6 cellular contexts compared by ENCODE assay signal in the genomic region with DNA sequence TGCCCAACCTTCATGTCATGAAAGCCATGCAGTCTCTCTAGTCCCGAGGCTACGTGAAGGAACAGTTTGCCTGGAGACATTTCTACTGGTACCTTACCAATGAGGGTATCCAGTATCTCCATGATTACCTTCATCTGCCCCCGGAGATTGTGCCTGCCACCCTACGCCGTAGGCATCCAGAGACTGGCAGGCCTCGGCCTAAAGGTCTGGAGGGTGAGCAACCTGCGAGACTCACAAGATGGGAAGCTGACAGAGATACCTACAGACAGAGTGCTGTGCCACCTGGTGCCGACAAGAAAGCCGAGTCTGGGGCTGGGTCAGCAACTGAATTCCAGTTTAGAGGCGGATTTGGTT. TPM values are rescaled to one million over a fixed set of nuclear protein-coding genes. Genes with fewer than 3 reads are reported as not detected.
DNase-seq lines count a peak whose midpoint lies in the region; ATAC-seq and TF ChIP-seq lines count a peak whose summit lies in the region.
"Not testable (repeated sequence)": the region's sequence is repeated elsewhere in the genome, so short reads cannot be mapped to it uniquely, and the experiment has no call there.

No MANE protein-coding gene starts in this region.

- not testable (repeated sequence) for H3K4me2 ChIP-seq in KMS-11, hepatocyte

- not testable (repeated sequence) for TF ChIP-seq POLR2A in Peyer's patch (IDR thresholded peaks at IDR 0.05)

- H3K79me2 ChIP-seq in KMS-11 (ENCODE audit: insufficient read depth, low read depth); hepatocyte: not testable (repeated sequence)

- not testable (repeated sequence) for H4K20me1 ChIP-seq in KMS-11 (ENCODE audit: insufficient read depth); hepatocyte (ENCODE audit: insufficient read depth, poor library complexity, severe bottlenecking)

- not testable (repeated sequence) for H3K9me3 ChIP-seq in Caco-2; Peyer's patch; hepatocyte (ENCODE audit: low read depth)

- not testable (repeated sequence) for TF ChIP-seq CTCF in Caco-2 (IDR thresholded peaks at IDR 0.05; ENCODE audit: insufficient read depth in 1 of 2, low read depth in 1 of 2, low read length in 1 of 2, severe bottlenecking in 1 of 2, unreplicated experiment in 1 of 2); KMS-11 (conservative IDR thresholded peaks at IDR 0.05; ENCODE audit: low read depth, low read length); Peyer's patch (IDR thresholded peaks at IDR 0.05); hepatocyte (IDR thresholded peaks at IDR 0.05; ENCODE audit: poor library complexity)

- intact Hi-C loops in Caco-2 (cut with micrococcal nuclease; ENCODE audit: unreplicated experiment) = loop anchor here (2.0 kb wide), 1 partner anchor 47 kb away; the partner anchor contains the start of gene ILRUN
- intact Hi-C loops in sciatic nerve (cut with DNase I) = not testable (repeated sequence)

- whole genome bisulfite sequencing in hepatocyte (ENCODE audit: low lambda C conversion rate, missing lambda C conversion rate) = 97% methylated on average over 10 of the region's 10 CpGs

- not testable (repeated sequence) for H3K9me2 ChIP-seq in hepatocyte (replicated peaks; ENCODE audit: insufficient read depth)

- peak overlapping the region; percentile 88 for H3K27ac Mint-ChIP-seq in Caco-2 (ENCODE audit: unreplicated experiment)

- H3K9me3 Mint-ChIP-seq in Caco-2 (ENCODE audit: unreplicated experiment) = not testable (repeated sequence)

- H3K4me1 Mint-ChIP-seq in Caco-2 (ENCODE audit: low read depth, unreplicated experiment) = peaks cover 28% of the 10 kb centered on the region

- not testable (repeated sequence) for H3K36me3 ChIP-seq in Caco-2 (ENCODE audit: control insufficient read depth, insufficient read depth, low read length); KMS-11 (ENCODE audit: insufficient read depth); Peyer's patch; hepatocyte (replicated peaks; ENCODE audit: insufficient read depth, low read depth)

- H3K27me3 ChIP-seq in Caco-2 (replicated peaks; ENCODE audit: control insufficient read depth, insufficient read depth, low read length); KMS-11 (ENCODE audit: insufficient read depth, low read depth); Peyer's patch; hepatocyte: not testable (repeated sequence)

- not testable (repeated sequence) for H3K9ac ChIP-seq in KMS-11

- BruUV-seq in Caco-2 (replicated peaks; lab: Mats Ljungman, UMichigan) = not testable (repeated sequence)

- not testable (repeated sequence) for H3K4me3 Mint-ChIP-seq in Caco-2 (ENCODE audit: unreplicated experiment)

- not testable (repeated sequence) for H3K4me3 ChIP-seq in Caco-2 (ENCODE audit: low read depth, low read length); KMS-11 (IDR thresholded peaks at IDR 0.05; ENCODE audit: insufficient read depth, low read depth, low read length); Peyer's patch; hepatocyte

- H3K4me1 ChIP-seq in Caco-2 (peaks cover 32% of the 10 kb centered on the region), KMS-11 (ENCODE audit: low read depth, poor library complexity, severe bottlenecking) (peaks cover 23% of the 10 kb centered on the region), Peyer's patch (peaks cover 0 to 17% (median 0%) of the 10 kb centered on the region in 4 donors), hepatocyte (ENCODE audit: insufficient read depth) (peaks cover 18% of the 10 kb centered on the region)

- DNase-seq in Caco-2; Peyer's patch; hepatocyte (ENCODE audit: low spot score): not testable (repeated sequence)
- peak; percentile 43 for DNase-seq in mesenteric fat pad (ENCODE audit: low spot score)
- DNase-seq in sciatic nerve (ENCODE audit: low spot score) = peak; percentile 42

- peak overlapping the region; percentile 52; the same call in 1 of the 2 replicates for H2AFZ ChIP-seq in KMS-11 (ENCODE audit: low read depth)
- H2AFZ ChIP-seq in hepatocyte = not testable (repeated sequence)

- POLR2A ChIA-PET in Caco-2 (lab: Charles Lee) = not testable (repeated sequence)

- H3K36me3 Mint-ChIP-seq in Caco-2 (ENCODE audit: insufficient read depth, unreplicated experiment) = not testable (repeated sequence)

- H3K27me3 Mint-ChIP-seq in Caco-2 (ENCODE audit: insufficient read depth, unreplicated experiment) = not testable (repeated sequence)

- CTCF ChIA-PET in Caco-2 (lab: Charles Lee) = not testable (repeated sequence)

- H3K27ac ChIP-seq in KMS-11 (peak overlapping the region; percentile 35), Peyer's patch (peak overlapping the region in 3 of 4 donors; percentile 68 to 94 (median 92)), hepatocyte (peak overlapping the region; percentile 91)

- ATAC-seq in sciatic nerve = not testable (repeated sequence)

RNA-seq across cellular contexts. Expression of gene SNRPC, which starts 13.0 kb away (rescaled TPM):
- total RNA-seq in Caco-2 (2022) (168 and 189 TPM in 2 replicates), Peyer's patch (10 to 100 TPM; 40.1 to 60.9 (median 49.4) TPM), hepatocyte (86.9 and 95.2 TPM in 2 replicates), mesenteric fat pad (57.2 TPM), sciatic nerve (38.4 TPM)
- polyA plus RNA-seq in hepatocyte = 224 and 256 TPM in 2 replicates

RNA-seq across cellular contexts. Expression of gene BLTP3A, which starts 47.6 kb away (rescaled TPM):
- 40.3 and 41.6 TPM in 2 replicates for total RNA-seq in Caco-2 (2022)
- 10 to 100 TPM; 10.2 to 13.2 (median 10.9) TPM for total RNA-seq in Peyer's patch
- 11.7 and 14.3 TPM in 2 replicates for total RNA-seq in hepatocyte
- 3.2 and 3.3 TPM in 2 replicates for polyA plus RNA-seq in hepatocyte
- 25.5 TPM for total RNA-seq in mesenteric fat pad
- 13.6 TPM for total RNA-seq in sciatic nerve

RNA-seq across cellular contexts. Expression of gene ILRUN, which starts 47.7 kb away (rescaled TPM):
- total RNA-seq in Caco-2 (2022) (92.1 and 95.9 TPM in 2 replicates), Peyer's patch (10 to 100 TPM; 52.8 to 82.3 (median 73.9) TPM), hepatocyte (55.0 and 61.3 TPM in 2 replicates), mesenteric fat pad (85.3 TPM), sciatic nerve (58.6 TPM)
- 12.7 and 17.8 TPM in 2 replicates for polyA plus RNA-seq in hepatocyte

Comparison
In these comparisons a context has a peak if more than half of its experiments do, and no peak if none do; other contexts are left out.
1. H3K27ac ChIP-seq: peak in every context shown above with its lines; median percentile 92 in Peyer's patch; 91 in hepatocyte; 35 in KMS-11.